ENCODE assay signal across 9 cellular contexts in genomic region chr10:34539533-34540315, GRCh38.
DNase-seq lines count a peak whose midpoint lies in the region; ATAC-seq and TF ChIP-seq lines count a peak whose summit lies in the region.
"Had no signal": no experiment of that assay in that cellular context is flagged by ENCODE, and none has a peak within 500 bp of the region (broad histone marks: within the 10 kb centered on the region; RNA-seq: fewer than 3 reads in every experiment).

No MANE protein-coding gene starts in this region.

- TF ChIP-seq EP300 in transverse colon (IDR thresholded peaks at IDR 0.05; ENCODE audit: low read depth) = no peak

- 0 out of 2 replicates have a peak, but pooled peaks cover 2% of the 10 kb centered on the region for H3K9me3 ChIP-seq in MG63
- no peaks in the 10 kb centered on the region for H3K9me3 ChIP-seq in transverse colon

- WGBS in transverse colon (ENCODE audit: low coverage in 1 of 2), 2 donors = 43 to 45% methylated on average over 13 of the region's 13 CpGs

- no peak overlapping the region for H3K4me3 Mint-ChIP-seq in activated T-helper 2 cell treated with anti-CD3 and anti-CD28 coated beads, Interferon-gamma antibody, Interleukin-2, Interleukin-4, amounts not matched to agents 10 μg/mL and 5 μg/mL and 100 μg/mL, durations not matched to agents 14 hours and 24 hours and 36 hours (ENCODE audit: low read depth)
- H3K4me3 Mint-ChIP-seq: central memory CD8-positive, alpha-beta T cell had no signal

- H3K9me3 Mint-ChIP-seq in activated T-helper 2 cell treated with anti-CD3 and anti-CD28 coated beads, Interferon-gamma antibody, Interleukin-2, Interleukin-4, amounts not matched to agents 10 μg/mL and 5 μg/mL and 100 μg/mL, durations not matched to agents 14 hours and 24 hours and 36 hours = no peaks in the 10 kb centered on the region
- H3K9me3 Mint-ChIP-seq: central memory CD8-positive, alpha-beta T cell had no signal

- in situ Hi-C loops in transverse colon (cut with MboI; ENCODE audit: low pct_ligation_motif_present in 1 of 4, low pct_unique_long_range_greater_than_20kb in 1 of 4, low sequenced_read_pairs in 3 of 4) = no loop called here

- TF ChIP-seq POLR2A in transverse colon (IDR thresholded peaks at IDR 0.05) = no peak

- no peaks in the 10 kb centered on the region for H3K27me3 ChIP-seq in MG63
- no peaks in the 10 kb centered on the region for H3K27me3 ChIP-seq in transverse colon

- no peak overlapping the region for H3K27ac Mint-ChIP-seq in activated T-helper 2 cell treated with anti-CD3 and anti-CD28 coated beads, Interferon-gamma antibody, Interleukin-2, Interleukin-4, amounts not matched to agents 10 μg/mL and 5 μg/mL and 100 μg/mL, durations not matched to agents 14 hours and 24 hours and 36 hours

- H3K4me1 Mint-ChIP-seq in activated T-helper 2 cell treated with anti-CD3 and anti-CD28 coated beads, Interferon-gamma antibody, Interleukin-2, Interleukin-4, amounts not matched to agents 10 μg/mL and 5 μg/mL and 100 μg/mL, durations not matched to agents 14 hours and 24 hours and 36 hours (ENCODE audit: low read depth) = peaks cover 10% of the 10 kb centered on the region
- H3K4me1 Mint-ChIP-seq: central memory CD8-positive, alpha-beta T cell had no signal

- no peaks in the 10 kb centered on the region for H3K36me3 Mint-ChIP-seq in activated T-helper 2 cell treated with anti-CD3 and anti-CD28 coated beads, Interferon-gamma antibody, Interleukin-2, Interleukin-4, amounts not matched to agents 10 μg/mL and 5 μg/mL and 100 μg/mL, durations not matched to agents 14 hours and 24 hours and 36 hours (ENCODE audit: low read depth)

- H3K4me3 ChIP-seq in MG63 (peak overlapping the region; percentile 42), transverse colon (peak overlapping the region in 3 of 4 donors; percentile 17 to 34 (median 17))

- peak overlapping the region; percentile 58 to 74 (median 66) for H3K27ac ChIP-seq in transverse colon

- TF ChIP-seq CTCF in transverse colon (IDR thresholded peaks at IDR 0.05) = no peak

- intact Hi-C loops in left cardiac atrium (cut with DNase I) (loop anchor here in 1 of 2 donors (5.0 kb wide), 1 partner anchor 98 kb away; no protein-coding TSS in a partner anchor), transverse colon (cut with DNase I; ENCODE audit: low total_unique reads) (no loop called here)
- intact Hi-C loops in activated T-helper 2 cell treated with anti-CD3 and anti-CD28 coated beads, Interferon-gamma antibody, Interleukin-2, Interleukin-4, amounts not matched to agents 10 μg/mL and 5 μg/mL and 100 μg/mL, durations not matched to agents 14 hours and 24 hours and 36 hours (cut with micrococcal nuclease) = no loop called here

- H3K36me3 ChIP-seq in MG63 = no peaks in the 10 kb centered on the region
- no peaks in the 10 kb centered on the region for H3K36me3 ChIP-seq in transverse colon

- no peaks in the 10 kb centered on the region for H3K27me3 Mint-ChIP-seq in activated T-helper 2 cell treated with anti-CD3 and anti-CD28 coated beads, Interferon-gamma antibody, Interleukin-2, Interleukin-4, amounts not matched to agents 10 μg/mL and 5 μg/mL and 100 μg/mL, durations not matched to agents 14 hours and 24 hours and 36 hours (ENCODE audit: low read depth)
- H3K27me3 Mint-ChIP-seq: central memory CD8-positive, alpha-beta T cell had no signal

- H3K4me1 ChIP-seq in transverse colon = peaks cover 0 to 30% (median 5%) of the 10 kb centered on the region in 4 donors

- ATAC-seq in GM21367 (IDR thresholded peaks at IDR 0.05; ENCODE audit: unreplicated experiment) (peak; percentile 52), left cardiac atrium (peak; percentile 70 to 75)

- peak; percentile 29 for DNase-seq in MG63
- no peak for DNase-seq in left cardiac atrium
- peak; percentile 19 for DNase-seq in transverse colon
- no peak for DNase-seq in dermis blood vessel endothelial cell
- no peak for DNase-seq in activated T-helper 2 cell treated with anti-CD3 and anti-CD28 coated beads, Interferon-gamma antibody, Interleukin-2, Interleukin-4, amounts not matched to agents 10 μg/mL and 5 μg/mL and 100 μg/mL, durations not matched to agents 14 hours and 24 hours and 36 hours (ENCODE audit: low spot score)
- DNase-seq in activated CD8-positive, alpha-beta memory T cell treated with anti-CD3 and anti-CD28 coated beads, Interleukin-2, amount 50 U/mL, for 4 hours = no peak
- DNase-seq: NCI-H1694 treated with DMSO at 0.1 percent for 48 hours had no signal

Comparison
In these comparisons a context has a peak if more than half of its experiments do, and no peak if none do; other contexts are left out.
1. DNase-seq: peak in MG63 (single experiment) and transverse colon (single experiment); none in left cardiac atrium (single experiment), dermis blood vessel endothelial cell (single experiment), activated T-helper 2 cell treated with anti-CD3 and anti-CD28 coated beads, Interferon-gamma antibody, Interleukin-2, Interleukin-4, amounts not matched to agents 10 μg/mL and 5 μg/mL and 100 μg/mL, durations not matched to agents 14 hours and 24 hours and 36 hours (single experiment) and activated CD8-positive, alpha-beta memory T cell treated with anti-CD3 and anti-CD28 coated beads, Interleukin-2, amount 50 U/mL, for 4 hours (single experiment).